Comparison of ENCODE assay signal across 22 cellular contexts in the genomic region with DNA sequence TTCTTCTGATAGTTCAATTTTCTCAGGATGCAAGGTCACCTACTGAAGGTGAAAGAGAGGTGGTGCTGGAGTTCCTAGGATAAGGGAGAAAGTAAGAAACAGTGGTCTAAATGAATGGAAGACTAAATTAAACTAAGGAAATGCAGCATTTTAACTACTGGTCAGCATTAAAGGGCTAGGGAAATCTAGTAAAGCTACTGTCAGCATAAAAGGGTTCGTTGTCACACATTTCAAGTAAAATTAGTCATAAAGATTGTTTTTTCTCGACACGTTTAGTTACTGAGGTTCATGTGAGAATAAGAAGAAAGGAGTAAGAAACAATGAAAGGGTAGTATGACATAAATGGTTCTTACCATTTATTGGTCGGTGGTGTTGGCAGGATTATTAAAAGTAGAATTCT.
"Had no signal": no experiment of that assay in that cellular context is flagged by ENCODE, and none has a peak within 500 bp of the region (broad histone marks: within the 10 kb centered on the region; RNA-seq: fewer than 3 reads in every experiment).

No MANE protein-coding gene starts in this region.

- H3K27ac ChIP-seq: hepatocyte, left ventricle myocardium inferior, ovary, sigmoid colon, spleen, suprapubic skin, thoracic aorta, tibial artery, upper lobe of right lung had no signal

- H2AFZ ChIP-seq: hepatocyte had no signal

- H3K4me1 ChIP-seq: left ventricle myocardium inferior, sigmoid colon, spleen, suprapubic skin, tibial artery, upper lobe of right lung had no signal

- H3K4me3 ChIP-seq: hepatocyte, left ventricle myocardium inferior, mucosa of descending colon, ovary, sigmoid colon, spleen, suprapubic skin, thoracic aorta, tibial artery, upper lobe of right lung had no signal

- H3K79me2 ChIP-seq: hepatocyte had no signal

- H3K4me2 ChIP-seq: hepatocyte had no signal

- H3K9me3 ChIP-seq: left ventricle myocardium inferior, mucosa of descending colon, ovary, sigmoid colon, spleen, suprapubic skin, thoracic aorta, tibial artery, upper lobe of right lung had no signal

- H3K27me3 ChIP-seq: hepatocyte, ovary, sigmoid colon, spleen, suprapubic skin, tibial artery, upper lobe of right lung had no signal

- ATAC-seq: mucosa of descending colon; naive thymus-derived CD4-positive, alpha-beta T cell; natural killer cell treated with Interleukin-12 subunit alpha and Interleukin-12 subunit beta and Interleukin-15 and Interleukin-18, amount 100 ng/mL, for 72 hours; right cardiac atrium; stimulated activated effector memory CD8-positive, alpha-beta T cell treated with anti-CD3 and anti-CD28 coated beads, Interleukin-12 subunit alpha, Interleukin-12 subunit beta, amount 100 ng/mL, for 72 hours; upper lobe of right lung had no signal

- FAIRE-seq: small intestine, urothelium cell line had no signal

- H3K36me3 ChIP-seq: ovary had no signal

- DNase-seq: islet precursor cell; left ventricle myocardium inferior; midbrain; mucosa of descending colon; naive thymus-derived CD4-positive, alpha-beta T cell; ovary; retina; right cardiac atrium; sigmoid colon; small intestine; spleen; stimulated activated CD4-positive, alpha-beta T cell treated with anti-CD3 and anti-CD28 coated beads, Interleukin-4, amount 100 ng/mL, for 24 hours; stimulated activated naive CD4-positive, alpha-beta T cell; tibial artery; trophoblast cell; upper lobe of right lung had no signal
